ENCODE assay signal across 1 cellular context in genomic region chr19:58351996-58352755, GRCh38.
TF ChIP-seq lines count a peak whose summit lies in the region.

No MANE protein-coding gene starts in this region.

TF ChIP-seq in HepG2, 621 proteins besides CTCF, POLR2A, EP300 and RAD21 (continued from another document):
- TF ChIP-seq ZBTB40 (IDR thresholded peaks at IDR 0.05): no peak
- TF ChIP-seq ZBTB40 (CRISPR knock-in tag; IDR thresholded peaks at IDR 0.05): no peak
- no peak for TF ChIP-seq HOXA5 (CRISPR knock-in tag; IDR thresholded peaks at IDR 0.05)
- TF ChIP-seq PRPF4 (IDR thresholded peaks at IDR 0.05; ENCODE audit: low read depth, low read length, poor library complexity, severe bottlenecking): no peak
- TF ChIP-seq ZNF431 (CRISPR knock-in tag; IDR thresholded peaks at IDR 0.05; ENCODE audit: borderline replicate concordance, low read depth): no peak
- TF ChIP-seq ZSCAN21 (CRISPR knock-in tag; IDR thresholded peaks at IDR 0.05; ENCODE audit: borderline replicate concordance): no peak
- TF ChIP-seq U2AF1 (optimal IDR thresholded peaks at IDR 0.05; ENCODE audit: low read depth, low read length): no peak
- TF ChIP-seq ATM (IDR thresholded peaks at IDR 0.05; ENCODE audit: borderline replicate concordance): no peak
